ENCODE assay signal across 10 cellular contexts in the genomic region with DNA sequence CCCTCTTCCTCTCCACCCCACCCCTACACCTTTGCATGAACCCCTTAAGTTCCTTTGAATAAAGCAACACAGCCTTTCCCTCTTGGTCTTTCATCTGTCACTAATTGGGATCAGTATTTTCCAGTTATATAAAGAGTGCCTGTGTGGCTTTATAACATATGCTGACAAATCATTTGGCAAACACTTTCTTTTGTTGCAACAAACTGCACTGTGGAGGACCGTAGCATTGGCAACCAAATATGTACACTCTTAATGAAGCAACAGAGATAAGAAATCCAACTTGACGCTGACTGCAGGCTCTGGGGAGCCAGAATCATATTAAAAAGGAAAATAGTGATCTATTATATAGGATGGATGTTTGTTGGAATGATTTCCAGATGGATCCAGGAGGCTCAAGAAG.
DNase-seq lines count a peak whose midpoint lies in the region; TF ChIP-seq lines count a peak whose summit lies in the region.
"Had no signal": no experiment of that assay in that cellular context is flagged by ENCODE, and none has a peak within 500 bp of the region (broad histone marks: within the 10 kb centered on the region; RNA-seq: fewer than 3 reads in every experiment).

No MANE protein-coding gene starts in this region.

- TF ChIP-seq EP300 in suprapubic skin (IDR thresholded peaks at IDR 0.05) = no peak

- H3K27ac ChIP-seq in HUES6 (ENCODE audit: low read depth, low read length) = peak overlapping the region; percentile 80; the same call in 1 of the 2 replicates
- peak overlapping the region; percentile 25 for H3K27ac ChIP-seq in suprapubic skin

- no peak overlapping the region for H3K9ac ChIP-seq in HUES6 (ENCODE audit: low read length)

- DNase-seq in astrocyte of the hippocampus (ENCODE audit: low read depth, low spot score) (peak; percentile 93), kidney tubule cell (ENCODE audit: low spot score) (peak; percentile 61), suprapubic skin (ENCODE audit: low spot score in 2 of 2) (no peak), middle frontal gyrus (ENCODE audit: extremely low spot score, low spot score) (no peak), posterior vena cava (ENCODE audit: low spot score) (no peak), CD1c-positive myeloid dendritic cell (ENCODE audit: extremely low spot score) (no peak)
- no peak for DNase-seq in stimulated activated CD4-positive, alpha-beta T cell treated with anti-CD3 and anti-CD28 coated beads, Interleukin-4, amount 100 ng/mL, for 4 hours
- DNase-seq: NCI-H187, T-helper 17 cell had no signal

- H3K27me3 ChIP-seq in HUES6 (ENCODE audit: control insufficient read depth, insufficient read depth, low read length) (no peaks in the 10 kb centered on the region), suprapubic skin (no peaks in the 10 kb centered on the region)

- H3K4me3 ChIP-seq in HUES6 (ENCODE audit: low read depth, low read length) (no peak overlapping the region), suprapubic skin (no peak overlapping the region)

- TF ChIP-seq CTCF in suprapubic skin (IDR thresholded peaks at IDR 0.05) = no peak

- intact Hi-C loops in posterior vena cava (cut with DNase I) = no loop called here

- H3K36me3 ChIP-seq in HUES6 (ENCODE audit: control insufficient read depth, insufficient read depth, low read length) (no peaks in the 10 kb centered on the region), suprapubic skin (no peaks in the 10 kb centered on the region)

- H3K9me3 ChIP-seq in HUES6 (ENCODE audit: control insufficient read depth, insufficient read depth, low read depth, low read length) (no peaks in the 10 kb centered on the region), suprapubic skin (no peaks in the 10 kb centered on the region)

- no peak for TF ChIP-seq POLR2A in suprapubic skin (IDR thresholded peaks at IDR 0.05)

- H3K4me1 ChIP-seq in HUES6 (ENCODE audit: control insufficient read depth, insufficient read depth, low read length) = peaks cover 55% of the 10 kb centered on the region
- H3K4me1 ChIP-seq in suprapubic skin = peaks cover 29% of the 10 kb centered on the region

- WGBS in suprapubic skin = 17% methylated on average over 2 of the region's 2 CpGs

Comparison
In these comparisons a context has a peak if more than half of its experiments do, and no peak if none do; other contexts are left out.
1. DNase-seq: peak in astrocyte of the hippocampus (single experiment) and kidney tubule cell (single experiment); none in suprapubic skin (0 of 2), middle frontal gyrus (single experiment), stimulated activated CD4-positive, alpha-beta T cell treated with anti-CD3 and anti-CD28 coated beads, Interleukin-4, amount 100 ng/mL, for 4 hours (0 of 2), posterior vena cava (single experiment) and CD1c-positive myeloid dendritic cell (single experiment).